Comparison of ENCODE assay signal across 1 cellular context in genomic region chr2:195214072-195214471, GRCh38.
TF ChIP-seq lines count a peak whose summit lies in the region.

No MANE protein-coding gene starts in this region.

TF ChIP-seq in K562, 482 proteins besides CTCF, POLR2A, EP300 and RAD21 (continued from another document):
- TF ChIP-seq MGA (IDR thresholded peaks at IDR 0.05) (no peak), ZNF699 (CRISPR knock-in tag; IDR thresholded peaks at IDR 0.05; ENCODE audit: insufficient replicate concordance) (no peak)
